1 cellular context compared by ENCODE assay signal in genomic region chr3:157046520-157046919, GRCh38.
TF ChIP-seq lines count a peak whose summit lies in the region.

No MANE protein-coding gene starts in this region.

TF ChIP-seq in GM12878, 131 proteins besides CTCF, POLR2A, EP300 and RAD21:
- TF ChIP-seq ATF2 (IDR thresholded peaks at IDR 0.05; ENCODE audit: low read length) (0 out of 2 replicates have a peak, but pooled peaks have one; percentile 21), MEF2B (IDR thresholded peaks at IDR 0.05; ENCODE audit: partially characterized antibody, poor library complexity, severe bottlenecking) (peak; percentile 20), MEF2A (IDR thresholded peaks at IDR 0.05; ENCODE audit: insufficient read depth, low read depth, low read length) (peak; percentile 79), LARP7 (IDR thresholded peaks at IDR 0.05) (no peak), SPI1 (IDR thresholded peaks at IDR 0.05; ENCODE audit: borderline replicate concordance, insufficient read depth, low read depth, low read length) (peak; percentile 66), RCOR1 (conservative IDR thresholded peaks at IDR 0.05; ENCODE audit: low read depth, low read length) (no peak)
